In genomic region chr4:105709081-105709450, GRCh38 we compare ENCODE assay signal across 1 cellular context.
TF ChIP-seq lines count a peak whose summit lies in the region.

No MANE protein-coding gene starts in this region.

TF ChIP-seq in IMR-90, 13 proteins besides CTCF, POLR2A, EP300 and RAD21 (continued from another document):
- TF ChIP-seq FOS (IDR thresholded peaks at IDR 0.05; ENCODE audit: low read depth, low read length) (no peak), SMC3 (IDR thresholded peaks at IDR 0.05; ENCODE audit: low read depth, low read length) (no peak), CEBPB (IDR thresholded peaks at IDR 0.05; ENCODE audit: low read depth, low read length) (no peak), MXI1 (IDR thresholded peaks at IDR 0.05; ENCODE audit: borderline replicate concordance, low read depth, low read length) (no peak), RFX5 (IDR thresholded peaks at IDR 0.05; ENCODE audit: low read depth, low read length) (no peak)
